24 cellular contexts compared by ENCODE assay signal in the genomic region with DNA sequence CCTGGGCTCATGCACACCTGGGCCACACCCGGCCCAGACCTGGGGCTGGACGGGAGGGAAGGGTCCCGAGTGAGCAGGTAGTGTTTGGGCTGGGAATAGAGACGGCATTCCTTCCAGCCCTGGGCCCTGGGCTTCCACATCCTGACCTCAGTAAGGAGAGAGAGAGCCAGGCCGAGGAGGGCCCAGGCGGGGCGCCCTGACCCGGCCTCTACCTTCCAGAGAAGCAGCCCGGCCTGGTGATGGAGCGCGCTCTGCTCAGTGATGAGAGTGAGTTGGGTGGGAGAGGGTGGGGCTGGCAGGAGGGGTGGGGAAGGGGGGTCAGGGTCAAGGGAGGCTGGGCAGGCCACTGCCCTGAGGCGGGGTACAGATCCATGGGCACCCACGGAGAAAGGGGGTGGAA. TPM values are rescaled to one million over a fixed set of nuclear protein-coding genes. Genes with fewer than 3 reads are reported as not detected.
A peak's percentile ranks its signal among the peaks of the same experiment; 100 is the strongest.
DNase-seq lines count a peak whose midpoint lies in the region; ATAC-seq and TF ChIP-seq lines count a peak whose summit lies in the region.
"Had no signal": no experiment of that assay in that cellular context is flagged by ENCODE, and none has a peak within 500 bp of the region (broad histone marks: within the 10 kb centered on the region; RNA-seq: fewer than 3 reads in every experiment).

No MANE protein-coding gene starts in this region.

- H3K9me3 Mint-ChIP-seq in stimulated activated naive CD8-positive, alpha-beta T cell treated with anti-CD3 and anti-CD28 coated beads, Interleukin-15, amount 100 ng/mL, for 72 hours = no peaks in the 10 kb centered on the region
- H3K9me3 Mint-ChIP-seq: CD4-positive, CD25-positive, alpha-beta regulatory T cell; CD8-positive, alpha-beta memory T cell had no signal

- H3K4me1 Mint-ChIP-seq in stimulated activated naive CD8-positive, alpha-beta T cell treated with anti-CD3 and anti-CD28 coated beads, Interleukin-15, amount 100 ng/mL, for 72 hours = peaks cover 7% of the 10 kb centered on the region
- H3K4me1 Mint-ChIP-seq: CD4-positive, CD25-positive, alpha-beta regulatory T cell; CD8-positive, alpha-beta memory T cell had no signal

- no peak overlapping the region for H2BK5ac ChIP-seq in mesenchymal stem cell (ENCODE audit: low read depth, low read length, poor library complexity, severe bottlenecking)

- no peak overlapping the region for H3K4ac ChIP-seq in mesenchymal stem cell (ENCODE audit: low read depth in 1 of 2, low read length in 2 of 2)

- H3K9ac ChIP-seq in mesenchymal stem cell (ENCODE audit: low read length) = no peak overlapping the region

- no peak overlapping the region for H3K18ac ChIP-seq in mesenchymal stem cell (ENCODE audit: low read depth in 1 of 2, low read length in 2 of 2)

- H3K4me3 ChIP-seq in mesenchymal stem cell (ENCODE audit: insufficient read depth in 1 of 2, low read depth in 1 of 2, low read length in 2 of 2) (no peak overlapping the region), sigmoid colon (no peak overlapping the region)
- H3K4me3 ChIP-seq: GM12878, GM23338 had no signal

- ATAC-seq in stimulated activated naive CD8-positive, alpha-beta T cell treated with anti-CD3 and anti-CD28 coated beads, Interleukin-15, amount 100 ng/mL, for 72 hours = peak; percentile 31
- no peak for ATAC-seq in stimulated activated naive CD8-positive, alpha-beta T cell treated with anti-CD3 and anti-CD28 coated beads, Interleukin-15, Interleukin-2, amounts not matched to agents 100 U/mL and 50 U/mL, for 24 hours
- ATAC-seq in GM18868 (IDR thresholded peaks at IDR 0.05; ENCODE audit: unreplicated experiment) (no peak), foreskin keratinocyte (no peak)
- ATAC-seq: GM12878, GM23338 had no signal

- no peak overlapping the region for H2AFZ ChIP-seq in mesenchymal stem cell (ENCODE audit: low read depth, low read length)
- H2AFZ ChIP-seq: GM23338 had no signal

- H4K8ac ChIP-seq in mesenchymal stem cell (ENCODE audit: low read length) = no peak overlapping the region

- no peak overlapping the region for H2AK5ac ChIP-seq in mesenchymal stem cell (ENCODE audit: low read length, severe bottlenecking)

- H3K14ac ChIP-seq in mesenchymal stem cell (ENCODE audit: low read length in 2 of 2) = no peak overlapping the region

- H3K79me1 ChIP-seq in mesenchymal stem cell (replicated peaks; ENCODE audit: low read length, poor library complexity, severe bottlenecking) = no peaks in the 10 kb centered on the region

- DNase-seq in stimulated activated naive CD8-positive, alpha-beta T cell treated with anti-CD3 and anti-CD28 coated beads, Interleukin-15, amount 100 ng/mL, for 72 hours = no peak
- no peak for DNase-seq in stimulated activated naive CD8-positive, alpha-beta T cell treated with anti-CD3 and anti-CD28 coated beads, Interleukin-15, Interleukin-2, amounts not matched to agents 100 U/mL and 50 U/mL, for 24 hours
- DNase-seq in mesenchymal stem cell (no peak), sigmoid colon (peak; percentile 57), foreskin keratinocyte (no peak)
- no peak for DNase-seq in central memory CD4-positive, alpha-beta T cell
- DNase-seq: 8988T; C1 segment of cervical spinal cord; CD4-positive, CD25-positive, alpha-beta regulatory T cell; CD8-positive, alpha-beta memory T cell; COR-L47; DMS 273 treated with DMSO at 0.1 percent for 48 hours; DMS53; DND-41; EL; HCEC 1CT had no signal

- 98% methylated on average over 13 of the region's 13 CpGs for WGBS in mesenchymal stem cell
- whole genome bisulfite sequencing in sigmoid colon, 2 donors = 74 to 91% methylated on average over 13 of the region's 13 CpGs

- H3K4me2 ChIP-seq in mesenchymal stem cell (ENCODE audit: low read length, poor library complexity, severe bottlenecking) = no peak overlapping the region
- H3K4me2 ChIP-seq: GM23338 had no signal

- TF ChIP-seq CTCF in sigmoid colon (IDR thresholded peaks at IDR 0.05) = no peak
- no peak for TF ChIP-seq CTCF in foreskin keratinocyte (conservative IDR thresholded peaks at IDR 0.05)

- no peaks in the 10 kb centered on the region for H3K27me3 Mint-ChIP-seq in stimulated activated naive CD8-positive, alpha-beta T cell treated with anti-CD3 and anti-CD28 coated beads, Interleukin-15, amount 100 ng/mL, for 72 hours
- H3K27me3 Mint-ChIP-seq: CD4-positive, CD25-positive, alpha-beta regulatory T cell; CD8-positive, alpha-beta memory T cell had no signal

- H3K4me3 Mint-ChIP-seq in stimulated activated naive CD8-positive, alpha-beta T cell treated with anti-CD3 and anti-CD28 coated beads, Interleukin-15, amount 100 ng/mL, for 72 hours = no peak overlapping the region
- H3K4me3 Mint-ChIP-seq: CD4-positive, CD25-positive, alpha-beta regulatory T cell; CD8-positive, alpha-beta memory T cell; GM23338 had no signal

- intact Hi-C loops in sigmoid colon (cut with DNase I) = no loop called here

- H2BK12ac ChIP-seq in mesenchymal stem cell (ENCODE audit: low read length in 2 of 2) = no peak overlapping the region

- H2BK120ac ChIP-seq in mesenchymal stem cell (ENCODE audit: low read depth, low read length) = no peak overlapping the region

- TF ChIP-seq EP300 in sigmoid colon (IDR thresholded peaks at IDR 0.05) = no peak

- no peak overlapping the region for H3K23ac ChIP-seq in mesenchymal stem cell (ENCODE audit: low read length in 2 of 2)

- H3K36me3 ChIP-seq in mesenchymal stem cell (ENCODE audit: control insufficient read depth in 1 of 2, insufficient read depth in 2 of 2, low read depth in 1 of 2, low read length in 2 of 2) (peaks cover 0 to 4% of the 10 kb centered on the region in 2 experiments), sigmoid colon (no peaks in the 10 kb centered on the region)

- no peak overlapping the region for H2BK15ac ChIP-seq in mesenchymal stem cell (ENCODE audit: low read depth, poor library complexity, severe bottlenecking)

- H4K91ac ChIP-seq in mesenchymal stem cell (ENCODE audit: low read length) = peak overlapping the region; percentile 77

- H3K27ac Mint-ChIP-seq in stimulated activated naive CD8-positive, alpha-beta T cell treated with anti-CD3 and anti-CD28 coated beads, Interleukin-15, amount 100 ng/mL, for 72 hours = no peak overlapping the region
- H3K27ac Mint-ChIP-seq: CD4-positive, CD25-positive, alpha-beta regulatory T cell; CD8-positive, alpha-beta memory T cell; GM23338 had no signal

- H3K4me1 ChIP-seq in mesenchymal stem cell (ENCODE audit: control insufficient read depth, insufficient read depth, low read depth, low read length) (peaks cover 5% of the 10 kb centered on the region), sigmoid colon (no peaks in the 10 kb centered on the region), foreskin keratinocyte (no peaks in the 10 kb centered on the region)

- no peak for TF ChIP-seq POLR2A in sigmoid colon (IDR thresholded peaks at IDR 0.05)

- H3K27me3 ChIP-seq in mesenchymal stem cell (ENCODE audit: control insufficient read depth in 1 of 2, insufficient read depth in 1 of 2, low read length in 2 of 2) (peaks cover 0 to 42% of the 10 kb centered on the region in 2 experiments), sigmoid colon (no peaks in the 10 kb centered on the region), foreskin keratinocyte (no peaks in the 10 kb centered on the region)

- no peaks in the 10 kb centered on the region for H3K9me3 ChIP-seq in mesenchymal stem cell (ENCODE audit: control insufficient read depth, low read length)
- no peaks in the 10 kb centered on the region for H3K9me3 ChIP-seq in sigmoid colon

- H3K27ac ChIP-seq in mesenchymal stem cell (ENCODE audit: low read length, poor library complexity, severe bottlenecking) (no peak overlapping the region), sigmoid colon (no peak overlapping the region), foreskin keratinocyte (no peak overlapping the region)
- H3K27ac ChIP-seq: HL-60 had no signal

RNA-seq across cellular contexts. Expression of a gene that starts 13.6 kb away (rescaled TPM):
- polyA plus RNA-seq in mesenchymal stem cell (2013, experiment 1 of 2) = 2.6 TPM
- 2.7 TPM for polyA plus RNA-seq in mesenchymal stem cell (2013, experiment 2 of 2)
- 100 to 1,000 TPM in 1 of 4 donors, 10 to 100 TPM in 3; 33.1 to 117 (median 52.0) TPM for total RNA-seq in sigmoid colon
- polyA plus RNA-seq in sigmoid colon = 100 to 1,000 TPM; 212 to 460 (median 250) TPM
- 0.67 and 0.75 TPM in 2 replicates for total RNA-seq in foreskin keratinocyte
- 0.23 and 1.00 TPM in 2 replicates for polyA plus RNA-seq in foreskin keratinocyte

RNA-seq across cellular contexts. Expression of a gene that starts 48.5 kb away (rescaled TPM):
- 3.6 TPM for polyA plus RNA-seq in mesenchymal stem cell (2013, experiment 1 of 2)
- polyA plus RNA-seq in mesenchymal stem cell (2013, experiment 2 of 2) = 3.5 TPM
- total RNA-seq in sigmoid colon (1 to 10 TPM; 1.4 to 5.0 (median 3.4) TPM), foreskin keratinocyte (24.6 and 28.2 TPM in 2 replicates)
- polyA plus RNA-seq in sigmoid colon (100 to 1,000 TPM; 197 to 299 (median 294) TPM), foreskin keratinocyte (25.7 and 26.8 TPM in 2 replicates)
- total RNA-seq: HT1080 had no signal

RNA-seq across cellular contexts. Expression of a gene that starts 57.7 kb away (rescaled TPM):
- 8.4 TPM for polyA plus RNA-seq in mesenchymal stem cell (2013, experiment 1 of 2)
- polyA plus RNA-seq in mesenchymal stem cell (2013, experiment 2 of 2) = 9.2 TPM
- total RNA-seq in sigmoid colon (10 to 100 TPM; 11.1 to 25.3 (median 21.3) TPM), foreskin keratinocyte (33.6 and 36.1 TPM in 2 replicates)
- polyA plus RNA-seq in sigmoid colon (10 to 100 TPM; 32.4 to 43.7 (median 35.6) TPM), foreskin keratinocyte (37.8 and 41.1 TPM in 2 replicates)

RNA-seq across cellular contexts. Expression of a gene that starts 58.7 kb away (rescaled TPM):
- polyA plus RNA-seq in mesenchymal stem cell (2013, experiment 1 of 2) = 6.3 TPM
- polyA plus RNA-seq in mesenchymal stem cell (2013, experiment 2 of 2) = 6.1 TPM
- total RNA-seq in sigmoid colon = 10 to 100 TPM in 3 of 4 donors, 1 to 10 TPM in 1; 10.0 to 14.7 (median 10.2) TPM
- polyA plus RNA-seq in sigmoid colon = 10 to 100 TPM in 1 of 3 donors, 1 to 10 TPM in 2; 4.8 to 12.9 (median 7.4) TPM
- 11.5 and 12.0 TPM in 2 replicates for total RNA-seq in foreskin keratinocyte
- polyA plus RNA-seq in foreskin keratinocyte = 6.8 and 6.9 TPM in 2 replicates

RNA-seq across cellular contexts. Expression of a gene that starts 59.2 kb away (rescaled TPM):
- polyA plus RNA-seq in mesenchymal stem cell (2013, experiment 1 of 2) = 0.08 TPM
- polyA plus RNA-seq in mesenchymal stem cell (2013, experiment 2 of 2) = 0.04 TPM
- total RNA-seq in sigmoid colon (1 to 10 TPM in 3 of 4 donors, under 1 TPM in 1; 0.82 to 7.2 (median 3.8) TPM), foreskin keratinocyte (not detected in 2 replicates)
- polyA plus RNA-seq in sigmoid colon (10 to 100 TPM in 1 of 3 donors, 1 to 10 TPM in 2; 5.5 to 29.6 (median 6.0) TPM), foreskin keratinocyte (0.06 TPM in 1 of 2 replicates, not detected in the other)
- total RNA-seq: A673, G401, GM12878, GM23338, HT1080 had no signal
- polyA plus RNA-seq: AG04450 had no signal

Comparison
In these comparisons a context has a peak if more than half of its experiments do, and no peak if none do; other contexts are left out.
1. RNA of a gene that starts 13.6 kb away (total RNA-seq): 33.1 to 117 TPM in sigmoid colon; 0.67 to 0.75 TPM in foreskin keratinocyte; every median in the first group is over 10 times any median in the second.